ENCODE assay signal across 21 cellular contexts in genomic region chr9:71364196-71364955, GRCh38.
DNase-seq lines count a peak whose midpoint lies in the region; ATAC-seq and TF ChIP-seq lines count a peak whose summit lies in the region.
"Had no signal": no experiment of that assay in that cellular context is flagged by ENCODE, and none has a peak within 500 bp of the region (broad histone marks: within the 10 kb centered on the region; RNA-seq: fewer than 3 reads in every experiment).

No MANE protein-coding gene starts in this region.

- no peaks in the 10 kb centered on the region for H3K9me3 ChIP-seq in MM.1S (replicated peaks; ENCODE audit: insufficient read depth, low read length)
- H3K9me3 ChIP-seq: HAP-1, ovary, stomach, tibial artery had no signal

- no peaks in the 10 kb centered on the region for H3F3A ChIP-seq in MM.1S (ENCODE audit: insufficient read depth, low read length)

- H3K4me2 ChIP-seq in MM.1S (ENCODE audit: low read depth, low read length), result no peak overlapping the region

- H3K4me1 ChIP-seq in foreskin keratinocyte (no peaks in the 10 kb centered on the region), MM.1S (ENCODE audit: low read length) (no peaks in the 10 kb centered on the region)
- H3K4me1 ChIP-seq: HAP-1, stomach, tibial artery had no signal

- no peaks in the 10 kb centered on the region for H3K27me3 ChIP-seq in foreskin keratinocyte
- H3K27me3 ChIP-seq in MM.1S (replicated peaks; ENCODE audit: insufficient read depth, low read length), result no peaks in the 10 kb centered on the region
- H3K27me3 ChIP-seq: brain microvascular endothelial cell, ovary, stomach, tibial artery had no signal

- H2AFZ ChIP-seq in MM.1S (ENCODE audit: low read length), result no peak overlapping the region

- DNase-seq in AG08395 (ENCODE audit: low spot score), result peak; percentile 61
- peak; percentile 39 for DNase-seq in GM03348 (ENCODE audit: low spot score)
- peak; percentile 30 for DNase-seq in NCI-H82 (lab: John Stamatoyannopoulos, UW)
- peak in 1 of 2 donors; percentile 11 for DNase-seq in foreskin keratinocyte
- no peak for DNase-seq in SIG-M5 treated with dmso at 0.1 percent for 504 hours (lab: John Stamatoyannopoulos, UW; ENCODE audit: unreplicated experiment)
- no peak for DNase-seq in MM.1S
- no peak for DNase-seq in activated effector memory CD4-positive, alpha-beta T cell treated with anti-CD3 and anti-CD28 coated beads, Interleukin-2, amount 50 U/mL, for 16 hours
- DNase-seq: activated CD4-positive, alpha-beta T cell treated with anti-CD3 and anti-CD28 coated beads for 48 hours; activated CD8-positive, alpha-beta memory T cell treated with anti-CD3 and anti-CD28 coated beads for 24 hours; activated T-cell treated with anti-CD3 and anti-CD28 coated beads, Interleukin-2, amount 50 U/mL, for 1 hour; brain microvascular endothelial cell; CD4-positive, CD25-positive, alpha-beta regulatory T cell; head of caudate nucleus; NCI-H1105 treated with DMSO at 0.1 percent for 48 hours; NCI-H2029; NCI-H774; ovary; stomach; tibial artery had no signal

- H3K9me2 ChIP-seq in MM.1S (replicated peaks; ENCODE audit: insufficient read depth, low read length), result no peaks in the 10 kb centered on the region

- ATAC-seq in foreskin keratinocyte, result peak; percentile 15
- ATAC-seq in activated CD4-positive, CD25-positive, alpha-beta regulatory T cell treated with anti-CD3 and anti-CD28 coated beads, Interleukin-2, amount 50 U/mL, for 24 hours, result no peak

- no peaks in the 10 kb centered on the region for H3K79me2 ChIP-seq in MM.1S (ENCODE audit: low read length)

- no peak overlapping the region for H3K27ac ChIP-seq in foreskin keratinocyte
- no peak overlapping the region for H3K27ac ChIP-seq in MM.1S (ENCODE audit: low read length)
- H3K27ac ChIP-seq: brain microvascular endothelial cell, ovary, stomach, tibial artery had no signal

- TF ChIP-seq CTCF in foreskin keratinocyte (conservative IDR thresholded peaks at IDR 0.05), result no peak
- no peak for TF ChIP-seq CTCF in MM.1S (IDR thresholded peaks at IDR 0.05; ENCODE audit: low read length)

- no peak overlapping the region for H3K4me3 ChIP-seq in MM.1S (ENCODE audit: low read length)
- H3K4me3 ChIP-seq: HAP-1, ovary, stomach, tibial artery had no signal

- H4K20me1 ChIP-seq in MM.1S (ENCODE audit: insufficient read depth, low read length), result no peaks in the 10 kb centered on the region

- no peaks in the 10 kb centered on the region for H3K36me3 ChIP-seq in MM.1S (replicated peaks; ENCODE audit: insufficient read depth, low read length)
- H3K36me3 ChIP-seq: brain microvascular endothelial cell, HAP-1, ovary, stomach, tibial artery had no signal

- H3K9ac ChIP-seq in MM.1S (ENCODE audit: low read length), result no peak overlapping the region

Comparison
In these comparisons a context has a peak if more than half of its experiments do, and no peak if none do; other contexts are left out.
1. DNase-seq: peak in AG08395 (single experiment), GM03348 (single experiment) and NCI-H82 (single experiment); none in SIG-M5 treated with dmso at 0.1 percent for 504 hours (single experiment), MM.1S (single experiment) and activated effector memory CD4-positive, alpha-beta T cell treated with anti-CD3 and anti-CD28 coated beads, Interleukin-2, amount 50 U/mL, for 16 hours (single experiment).